ENCODE assay signal across 9 cellular contexts in the genomic region with DNA sequence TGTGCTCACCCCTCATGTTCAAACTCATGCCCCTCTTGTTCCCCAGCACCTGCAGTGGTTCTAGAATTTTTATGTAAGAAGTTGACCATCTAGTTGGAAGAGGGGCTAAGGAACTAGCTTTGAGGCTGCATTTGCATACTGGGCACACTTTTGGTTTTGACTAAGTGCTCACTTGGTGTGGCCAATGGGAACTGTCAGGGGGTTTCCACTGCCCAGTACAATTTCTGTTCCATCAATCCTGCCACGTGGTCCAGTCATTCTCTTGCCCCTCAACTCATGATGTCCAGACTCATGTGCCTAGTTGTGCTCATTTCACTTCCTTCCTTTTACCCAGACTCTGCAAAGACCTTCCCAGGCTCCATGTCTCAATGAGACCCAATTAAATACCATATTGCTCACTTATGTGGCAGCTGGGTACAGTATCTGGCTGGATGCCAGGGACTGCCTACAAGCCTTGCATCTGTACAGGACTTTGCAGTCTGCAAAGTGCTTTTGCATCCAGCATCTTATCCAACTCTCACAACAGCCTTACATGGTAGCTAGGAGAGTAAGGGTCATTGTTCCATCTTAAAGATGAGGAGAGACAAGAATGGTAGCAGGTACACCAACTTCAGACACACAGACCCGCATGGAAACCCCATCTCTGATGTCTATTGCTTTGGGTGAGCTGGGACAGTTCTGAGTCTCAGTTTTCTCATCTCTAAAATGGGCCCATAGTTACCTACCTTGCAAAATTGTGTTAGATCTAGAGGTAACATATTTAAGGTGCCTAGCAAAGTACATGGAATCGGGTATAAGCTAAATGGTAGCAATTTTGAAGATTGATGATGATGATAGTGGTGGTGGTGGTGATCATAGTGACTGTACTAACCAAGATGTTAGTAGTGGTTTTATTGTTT.
DNase-seq lines count a peak whose midpoint lies in the region; ATAC-seq and TF ChIP-seq lines count a peak whose summit lies in the region.
"Had no signal": no experiment of that assay in that cellular context is flagged by ENCODE, and none has a peak within 500 bp of the region (broad histone marks: within the 10 kb centered on the region; RNA-seq: fewer than 3 reads in every experiment).

No MANE protein-coding gene starts in this region.

- peaks cover 42% of the 10 kb centered on the region for H3K36me3 ChIP-seq in OCI-LY3 (replicated peaks; ENCODE audit: low read depth, low read length)
- H3K36me3 ChIP-seq: ascending aorta had no signal

- H3K27ac ChIP-seq in OCI-LY3 (ENCODE audit: low read length), result peak overlapping the region; percentile 100
- H3K27ac ChIP-seq: ascending aorta had no signal

- H3K9ac ChIP-seq in OCI-LY3 (ENCODE audit: low read length), result peak overlapping the region; percentile 86

- ATAC-seq in GM18520 (IDR thresholded peaks at IDR 0.05; ENCODE audit: unreplicated experiment) (peak; percentile 66), GM21381 (IDR thresholded peaks at IDR 0.05; ENCODE audit: unreplicated experiment) (peak; percentile 78), HG03439 (IDR thresholded peaks at IDR 0.05; ENCODE audit: unreplicated experiment) (peak; percentile 76)

- no peaks in the 10 kb centered on the region for H3K27me3 ChIP-seq in OCI-LY3 (ENCODE audit: low read depth, low read length)
- H3K27me3 ChIP-seq: ascending aorta had no signal

- no peak for TF ChIP-seq CTCF in OCI-LY3 (IDR thresholded peaks at IDR 0.05; ENCODE audit: low read depth, low read length)

- no peak for DNase-seq in superior temporal gyrus (ENCODE audit: extremely low spot score)
- DNase-seq in iPS-NIHi11 (ENCODE audit: low spot score), result no peak
- DNase-seq in NCI-H2107 treated with DMSO at 0.1 percent for 48 hours (lab: John Stamatoyannopoulos, UW; ENCODE audit: unreplicated experiment), result no peak
- DNase-seq in NCI-H187 (lab: John Stamatoyannopoulos, UW), result no peak

- H3K79me2 ChIP-seq in OCI-LY3 (ENCODE audit: low read length), result peaks cover 59% of the 10 kb centered on the region

- no peak overlapping the region for H2AFZ ChIP-seq in OCI-LY3 (ENCODE audit: low read depth, low read length)

- peak overlapping the region; percentile 35 for H3K4me2 ChIP-seq in OCI-LY3 (ENCODE audit: low read length)

- no peaks in the 10 kb centered on the region for H4K20me1 ChIP-seq in OCI-LY3 (ENCODE audit: insufficient read depth, low read length)

- no peaks in the 10 kb centered on the region for H3K9me3 ChIP-seq in OCI-LY3 (ENCODE audit: insufficient read depth, low read length)
- H3K9me3 ChIP-seq: ascending aorta had no signal

- H3K4me1 ChIP-seq in OCI-LY3 (ENCODE audit: low read length), result peaks cover 97% of the 10 kb centered on the region
- H3K4me1 ChIP-seq: ascending aorta had no signal

- H3K4me3 ChIP-seq in OCI-LY3 (ENCODE audit: low read length), result no peak overlapping the region
- H3K4me3 ChIP-seq: ascending aorta had no signal
